17 cellular contexts compared by ENCODE assay signal in the genomic region with DNA sequence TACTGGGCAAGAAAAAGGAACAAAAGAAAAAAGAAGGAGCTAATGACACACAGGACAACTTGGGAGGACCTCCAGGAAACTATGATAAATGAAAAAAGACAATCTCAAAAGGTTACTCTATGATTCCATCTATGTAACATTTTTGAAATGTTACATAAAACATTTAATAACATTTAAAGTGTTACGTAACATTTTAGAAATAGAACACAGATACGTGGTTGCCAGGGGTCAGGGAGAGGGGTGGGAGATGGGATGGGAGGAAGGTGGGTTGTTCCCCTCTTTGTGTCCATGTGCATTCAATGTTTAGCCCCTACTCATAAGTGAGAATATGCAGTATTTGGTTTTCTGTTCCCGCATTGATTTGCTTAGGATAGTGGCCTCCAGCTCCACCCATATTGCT.
DNase-seq lines count a peak whose midpoint lies in the region; ATAC-seq, FAIRE-seq and TF ChIP-seq lines count a peak whose summit lies in the region.
"Had no signal": no experiment of that assay in that cellular context is flagged by ENCODE, and none has a peak within 500 bp of the region (broad histone marks: within the 10 kb centered on the region; RNA-seq: fewer than 3 reads in every experiment).

No MANE protein-coding gene starts in this region.

- H3K4me3 ChIP-seq in HepG2 (replicated peaks in 1 of 3; ENCODE audit: insufficient read depth in 1 of 3, low read depth in 2 of 3, low read length in 3 of 3), result no peak overlapping the region
- no peak overlapping the region for H3K4me3 ChIP-seq in right lobe of liver
- H3K4me3 ChIP-seq in K562, result no peak overlapping the region
- H3K4me3 ChIP-seq in mesenchymal stem cell (ENCODE audit: insufficient read depth in 1 of 2, low read depth in 1 of 2, low read length in 2 of 2), result no peak overlapping the region
- H3K4me3 ChIP-seq in kidney (ENCODE audit: low read length in 2 of 2), result no peak overlapping the region
- H3K4me3 ChIP-seq in adrenal gland, result no peak overlapping the region
- H3K4me3 ChIP-seq: GM23338 had no signal

- H3K4me1 ChIP-seq in HepG2 (ENCODE audit: insufficient read depth, low read length), result 0 out of 2 replicates have a peak, but pooled peaks cover 7% of the 10 kb centered on the region
- H3K4me1 ChIP-seq in right lobe of liver, result no peaks in the 10 kb centered on the region
- H3K4me1 ChIP-seq in K562 (replicated peaks in 1 of 2; ENCODE audit: control insufficient read depth in 2 of 2, insufficient read depth in 2 of 2, low read length in 2 of 2), result no peaks in the 10 kb centered on the region; a peak in 1 of 5 replicates
- peaks cover 29% of the 10 kb centered on the region for H3K4me1 ChIP-seq in mesenchymal stem cell (ENCODE audit: control insufficient read depth, insufficient read depth, low read depth, low read length)
- no peaks in the 10 kb centered on the region for H3K4me1 ChIP-seq in kidney (ENCODE audit: control insufficient read depth in 1 of 2, insufficient read depth in 1 of 2, low read depth in 1 of 2, low read length in 2 of 2)
- H3K4me1 ChIP-seq in adrenal gland (replicated peaks in 1 of 2), result peaks cover 0 to 5% of the 10 kb centered on the region in 2 donors

- no peak overlapping the region for H3K27ac Mint-ChIP-seq in stimulated activated naive CD8-positive, alpha-beta T cell treated with anti-CD3 and anti-CD28 coated beads, Interleukin-15, amount 100 ng/mL, for 72 hours
- H3K27ac Mint-ChIP-seq: CD8-positive, alpha-beta T cell; GM23338 had no signal

- H3K36me3 ChIP-seq in HepG2 (replicated peaks in 1 of 2; ENCODE audit: control insufficient read depth in 1 of 2, insufficient read depth in 2 of 2, low read length in 2 of 2) (no peaks in the 10 kb centered on the region), right lobe of liver (no peaks in the 10 kb centered on the region), K562 (ENCODE audit: control insufficient read depth, insufficient read depth, low read length) (no peaks in the 10 kb centered on the region), mesenchymal stem cell (ENCODE audit: control insufficient read depth in 1 of 2, insufficient read depth in 2 of 2, low read depth in 1 of 2, low read length in 2 of 2) (no peaks in the 10 kb centered on the region), kidney (ENCODE audit: control insufficient read depth in 1 of 2, insufficient read depth in 2 of 2, low read length in 2 of 2) (no peaks in the 10 kb centered on the region), adrenal gland (replicated peaks in 1 of 2) (no peaks in the 10 kb centered on the region)

- no peak for TF ChIP-seq POLR2A in HepG2 (IDR thresholded peaks at IDR 0.05; ENCODE audit: insufficient read depth in 1 of 2, low read depth in 2 of 2, low read length in 2 of 2)
- no peak for TF ChIP-seq POLR2A in right lobe of liver (IDR thresholded peaks at IDR 0.05)
- no peak for TF ChIP-seq POLR2A in K562 (conservative IDR thresholded peaks at IDR 0.05)
- TF ChIP-seq POLR2A in adrenal gland (IDR thresholded peaks at IDR 0.05), result no peak

- H3K79me1 ChIP-seq in mesenchymal stem cell (replicated peaks; ENCODE audit: low read length, poor library complexity, severe bottlenecking), result no peaks in the 10 kb centered on the region

- H2BK12ac ChIP-seq in mesenchymal stem cell (ENCODE audit: low read length in 2 of 2), result no peak overlapping the region

- H3K27ac ChIP-seq in HepG2 (ENCODE audit: extremely low read length, insufficient read depth, low read length) (no peak overlapping the region), right lobe of liver (no peak overlapping the region), K562 (ENCODE audit: extremely low read depth, low read depth, low read length) (no peak overlapping the region), mesenchymal stem cell (ENCODE audit: low read length, poor library complexity, severe bottlenecking) (peak overlapping the region; percentile 37), kidney (ENCODE audit: low read depth in 2 of 2, low read length in 2 of 2) (no peak overlapping the region), adrenal gland (peak overlapping the region in 1 of 5 donors; percentile 38)
- H3K27ac ChIP-seq: RWPE1 had no signal

- H3K4ac ChIP-seq in mesenchymal stem cell (ENCODE audit: low read depth in 1 of 2, low read length in 2 of 2), result peak overlapping the region in 1 of 2 experiments; percentile 14

- H3K18ac ChIP-seq in mesenchymal stem cell (ENCODE audit: low read depth in 1 of 2, low read length in 2 of 2), result no peak overlapping the region

- H4K8ac ChIP-seq in mesenchymal stem cell (ENCODE audit: low read length), result no peak overlapping the region

- H2AFZ ChIP-seq in HepG2 (ENCODE audit: low read length) (no peak overlapping the region), K562 (ENCODE audit: low read depth, low read length) (no peak overlapping the region), mesenchymal stem cell (ENCODE audit: low read depth, low read length) (no peak overlapping the region)
- H2AFZ ChIP-seq: GM23338 had no signal

- no peak overlapping the region for H3K23ac ChIP-seq in mesenchymal stem cell (ENCODE audit: low read length in 2 of 2)

- no peak for ATAC-seq in HepG2
- no peak for ATAC-seq in right lobe of liver
- ATAC-seq in K562, result no peak
- ATAC-seq in stimulated activated naive CD8-positive, alpha-beta T cell treated with anti-CD3 and anti-CD28 coated beads, Interleukin-15, Interleukin-2, amounts not matched to agents 100 U/mL and 50 U/mL, for 24 hours, result no peak
- no peak for ATAC-seq in stimulated activated naive CD8-positive, alpha-beta T cell treated with anti-CD3 and anti-CD28 coated beads, Interleukin-15, amount 100 ng/mL, for 72 hours
- ATAC-seq: CD8-positive, alpha-beta T cell; GM23338 had no signal

- no peaks in the 10 kb centered on the region for H3K4me1 Mint-ChIP-seq in stimulated activated naive CD8-positive, alpha-beta T cell treated with anti-CD3 and anti-CD28 coated beads, Interleukin-15, amount 100 ng/mL, for 72 hours

- peaks cover 7% of the 10 kb centered on the region for H3K27me3 Mint-ChIP-seq in stimulated activated naive CD8-positive, alpha-beta T cell treated with anti-CD3 and anti-CD28 coated beads, Interleukin-15, amount 100 ng/mL, for 72 hours

- FAIRE-seq in HepG2 (lab: Jason Lieb, UNC), result no peak
- no peak for FAIRE-seq in K562 (lab: Jason Lieb, UNC)
- FAIRE-seq in kidney (lab: Jason Lieb, UNC), result no peak

- no peak overlapping the region for H3K4me2 ChIP-seq in HepG2 (ENCODE audit: low read depth, low read length)
- no peak overlapping the region for H3K4me2 ChIP-seq in K562 (ENCODE audit: insufficient read depth, low read length)
- H3K4me2 ChIP-seq in mesenchymal stem cell (ENCODE audit: low read length, poor library complexity, severe bottlenecking), result no peak overlapping the region
- H3K4me2 ChIP-seq: GM23338 had no signal

- H3K79me2 ChIP-seq in HepG2 (ENCODE audit: insufficient read depth, low read length) (no peaks in the 10 kb centered on the region), K562 (ENCODE audit: control insufficient read depth, insufficient read depth, low read length) (no peaks in the 10 kb centered on the region)

- no peak overlapping the region for H3K9ac ChIP-seq in HepG2 (ENCODE audit: insufficient read depth, low read depth, low read length)
- H3K9ac ChIP-seq in K562 (ENCODE audit: insufficient read depth in 1 of 2, low read depth in 2 of 2, low read length in 2 of 2), result no peak overlapping the region
- peak overlapping the region; percentile 20 for H3K9ac ChIP-seq in mesenchymal stem cell (ENCODE audit: low read length)
- H3K9ac ChIP-seq in kidney (ENCODE audit: low read length in 2 of 2), result no peak overlapping the region

- peak overlapping the region; percentile 54 for H2AK5ac ChIP-seq in mesenchymal stem cell (ENCODE audit: low read length, severe bottlenecking)

- H3K4me3 Mint-ChIP-seq in stimulated activated naive CD8-positive, alpha-beta T cell treated with anti-CD3 and anti-CD28 coated beads, Interleukin-15, amount 100 ng/mL, for 72 hours, result no peak overlapping the region
- H3K4me3 Mint-ChIP-seq: CD8-positive, alpha-beta T cell; GM23338 had no signal

- no peak overlapping the region for H2BK15ac ChIP-seq in mesenchymal stem cell (ENCODE audit: low read depth, poor library complexity, severe bottlenecking)

- H2BK120ac ChIP-seq in mesenchymal stem cell (ENCODE audit: low read depth, low read length), result peak overlapping the region; percentile 54

- TF ChIP-seq CTCF in HepG2 (CRISPR knock-in tag; IDR thresholded peaks at IDR 0.05) (no peak), right lobe of liver (IDR thresholded peaks at IDR 0.05) (no peak), K562 (IDR thresholded peaks at IDR 0.05 in 2 of 3, conservative IDR thresholded peaks at IDR 0.05 in 1 of 3; ENCODE audit: insufficient read depth in 2 of 3, low read depth in 1 of 3, low read length in 3 of 3) (no peak), kidney (IDR thresholded peaks at IDR 0.05; ENCODE audit: borderline replicate concordance, extremely low read depth, insufficient read depth) (no peak), adrenal gland (IDR thresholded peaks at IDR 0.05) (no peak)

- no peaks in the 10 kb centered on the region for H4K20me1 ChIP-seq in HepG2 (ENCODE audit: insufficient read depth, low read length)
- H4K20me1 ChIP-seq in K562 (replicated peaks; ENCODE audit: control insufficient read depth, insufficient read depth, low read length), result 0 out of 2 replicates have a peak, but pooled peaks cover 6% of the 10 kb centered on the region

- H3K9me1 ChIP-seq in K562 (ENCODE audit: control insufficient read depth, insufficient read depth, low read length), result no peaks in the 10 kb centered on the region

- POLR2A ChIA-PET in HepG2 (lab: Yijun Ruan, JAX) (no interaction called here), K562 (lab: Yijun Ruan, JAX) (no interaction called here)

- H3K9me3 ChIP-seq in HepG2 (ENCODE audit: low read length), result no peaks in the 10 kb centered on the region
- H3K9me3 ChIP-seq in right lobe of liver, result no peaks in the 10 kb centered on the region
- 0 out of 2 replicates have a peak, but pooled peaks cover 2% of the 10 kb centered on the region for H3K9me3 ChIP-seq in K562 (replicated peaks; ENCODE audit: control insufficient read depth, insufficient read depth, low read depth, low read length)
- H3K9me3 ChIP-seq in mesenchymal stem cell (ENCODE audit: control insufficient read depth, low read length), result no peaks in the 10 kb centered on the region
- no peaks in the 10 kb centered on the region for H3K9me3 ChIP-seq in kidney (ENCODE audit: control insufficient read depth in 1 of 2, low read length in 2 of 2)
- no peaks in the 10 kb centered on the region for H3K9me3 ChIP-seq in adrenal gland (replicated peaks in 1 of 3)

- H4K91ac ChIP-seq in mesenchymal stem cell (ENCODE audit: low read length), result no peak overlapping the region

- H3K14ac ChIP-seq in mesenchymal stem cell (ENCODE audit: low read length in 2 of 2), result no peak overlapping the region

- DNase-seq in HepG2 (ENCODE audit: low spot score) (no peak), right lobe of liver (no peak), K562 (ENCODE audit: extremely low read depth in 1 of 4, low spot score in 3 of 4) (no peak), mesenchymal stem cell (no peak), kidney (no peak), adrenal gland (no peak)
- DNase-seq in stimulated activated naive CD8-positive, alpha-beta T cell treated with anti-CD3 and anti-CD28 coated beads, Interleukin-15, Interleukin-2, amounts not matched to agents 100 U/mL and 50 U/mL, for 24 hours, result no peak
- DNase-seq in stimulated activated naive CD8-positive, alpha-beta T cell treated with anti-CD3 and anti-CD28 coated beads, Interleukin-15, amount 100 ng/mL, for 72 hours, result no peak
- DNase-seq: CD8-positive, alpha-beta T cell; GF-D8; NCI-H1105; NCI-H1694 treated with DMSO at 0.1 percent for 48 hours; NCI-H2107; NCI-H510A; NCI-H774 had no signal

- H3K9me3 Mint-ChIP-seq in stimulated activated naive CD8-positive, alpha-beta T cell treated with anti-CD3 and anti-CD28 coated beads, Interleukin-15, amount 100 ng/mL, for 72 hours, result no peaks in the 10 kb centered on the region
- H3K9me3 Mint-ChIP-seq: CD8-positive, alpha-beta T cell; GM23338 had no signal

- WGBS in HepG2 (ENCODE audit: low lambda C conversion rate), result 71% methylated on average over 3 of the region's 3 CpGs
- 60% methylated on average over 3 of the region's 3 CpGs for WGBS in right lobe of liver (ENCODE audit: insufficient coverage, low coverage, low lambda C conversion rate, missing lambda C conversion rate)
- WGBS in K562 (ENCODE audit: insufficient coverage, low coverage, missing lambda C conversion rate), result 40% methylated on average over 3 of the region's 3 CpGs
- 89% methylated on average over 3 of the region's 3 CpGs for WGBS in mesenchymal stem cell
- WGBS in adrenal gland, 4 donors, result 57 to 67% (median 61%) methylated on average over 3 of the region's 3 CpGs

- no peak for TF ChIP-seq RAD21 in HepG2 (CRISPR knock-in tag; IDR thresholded peaks at IDR 0.05)
- no peak for TF ChIP-seq RAD21 in K562 (CRISPR knock-in tag; conservative IDR thresholded peaks at IDR 0.05 in 1 of 2, IDR thresholded peaks at IDR 0.05 in 1 of 2)

- CTCF ChIA-PET in HepG2 (lab: Yijun Ruan, JAX; ENCODE audit: low intra/inter-chr PET ratio, low total read pairs), result interaction anchor here (4.4 kb wide), 1 partner anchor 78 kb away, joined by 74 read pairs; no protein-coding TSS in a partner anchor
- CTCF ChIA-PET in K562 (lab: Yijun Ruan, JAX; ENCODE audit: low intra/inter-chr PET ratio), result no interaction called here

- BruUV-seq in HepG2 (replicated peaks; lab: Mats Ljungman, UMichigan), result no TSS peak
- no TSS peak for BruUV-seq in K562 (replicated peaks; lab: Mats Ljungman, UMichigan)

- TF ChIP-seq EP300 in HepG2 (IDR thresholded peaks at IDR 0.05; ENCODE audit: low read depth in 2 of 2, low read length in 2 of 2) (no peak), HepG2 (CRISPR knock-in tag; IDR thresholded peaks at IDR 0.05; ENCODE audit: borderline replicate concordance) (no peak), K562 (IDR thresholded peaks at IDR 0.05; ENCODE audit: low read length) (no peak)

- in situ Hi-C loops in HepG2 (cut with HindIII; ENCODE audit: extremely low pct_ligation_motif_present, low pct_unique_long_range_greater_than_20kb), result loop anchor here (5.0 kb wide), 1 partner anchor 77 kb away; no protein-coding TSS in a partner anchor
- in situ Hi-C loops in K562 (cut with MboI), result no loop called here

- intact Hi-C loops in HepG2 (cut with micrococcal nuclease; ENCODE audit: unreplicated experiment) (no loop called here), right lobe of liver (cut with DNase I) (no loop called here), K562 (cut with micrococcal nuclease) (no loop called here), kidney (cut with DNase I) (no loop called here), adrenal gland (cut with DNase I) (no loop called here)

- H3K27me3 ChIP-seq in HepG2 (ENCODE audit: control insufficient read depth in 1 of 2, insufficient read depth in 2 of 2, low read length in 2 of 2) (no peaks in the 10 kb centered on the region; a peak in 2 of 5 replicates), right lobe of liver (no peaks in the 10 kb centered on the region), K562 (ENCODE audit: control insufficient read depth in 2 of 2, insufficient read depth in 2 of 2, low read length in 2 of 2) (peaks cover 0 to 38% of the 10 kb centered on the region in 2 experiments; a peak in 2 of 5 replicates), mesenchymal stem cell (ENCODE audit: control insufficient read depth in 1 of 2, insufficient read depth in 1 of 2, low read length in 2 of 2) (peaks cover 0 to 5% of the 10 kb centered on the region in 2 experiments), adrenal gland (no peaks in the 10 kb centered on the region)

- no peak overlapping the region for H2BK5ac ChIP-seq in mesenchymal stem cell (ENCODE audit: low read depth, low read length, poor library complexity, severe bottlenecking)

Comparison
In these comparisons a context has a peak if more than half of its experiments do, and no peak if none do; other contexts are left out.
1. Of the 241 proteins assayed by ChIP-seq in both HepG2 and K562: peak only in HepG2: none; only in K562: CEBPG; in both: CEBPB; in neither: 239.